Comparison of ENCODE assay signal across 8 cellular contexts in genomic region chr4:42371306-42372063, GRCh38. TPM values are rescaled to one million over a fixed set of nuclear protein-coding genes. Genes with fewer than 3 reads are reported as not detected.
A peak's percentile ranks its signal among the peaks of the same experiment; 100 is the strongest.
DNase-seq lines count a peak whose midpoint lies in the region; ATAC-seq and TF ChIP-seq lines count a peak whose summit lies in the region.

No MANE protein-coding gene starts in this region.

- 53 to 54% (median 54%) methylated on average over 2 of the region's 2 CpGs for WGBS in psoas muscle, 3 donors

- TF ChIP-seq CTCF in RWPE1 (conservative IDR thresholded peaks at IDR 0.05; ENCODE audit: low read depth) (peak; percentile 63), psoas muscle (IDR thresholded peaks at IDR 0.05) (peak; percentile 41)

- no peak overlapping the region for H3K4me3 ChIP-seq in psoas muscle

- intact Hi-C loops in activated CD4-positive, alpha-beta T cell treated with anti-CD3 and anti-CD28 coated beads, Interleukin-2, amount 10 ng/mL, durations not matched to agents 24 days and 14 days (cut with micrococcal nuclease) = loop anchor here (2.0 to 5.0 kb wide), 2 partner anchors 147 to 496 kb away; no protein-coding TSS in a partner anchor
- intact Hi-C loops in psoas muscle (cut with DNase I) = loop anchor here (5.0 kb wide), 2 partner anchors 146 to 151 kb away; no protein-coding TSS in a partner anchor

- no peaks in the 10 kb centered on the region for H3K4me1 ChIP-seq in psoas muscle

- H3K36me3 Mint-ChIP-seq in activated CD4-positive, alpha-beta T cell treated with anti-CD3 and anti-CD28 coated beads, Interleukin-2, amount 10 ng/mL, durations not matched to agents 24 days and 14 days (ENCODE audit: low read depth) = no peaks in the 10 kb centered on the region

- DNase-seq in activated CD4-positive, alpha-beta T cell treated with anti-CD3 and anti-CD28 coated beads, Interleukin-2, amount 10 ng/mL, durations not matched to agents 24 days and 14 days = peak; percentile 59
- no peak for DNase-seq in activated CD4-positive, alpha-beta T cell treated with anti-CD3 and anti-CD28 coated beads for 4 hours
- DNase-seq in RWPE1 (ENCODE audit: low spot score) = peak; percentile 20
- DNase-seq in fibroblast of peridontal ligament (ENCODE audit: extremely low read depth) = peak; percentile 68
- no peak for DNase-seq in psoas muscle
- no peak for DNase-seq in DMS79 (lab: John Stamatoyannopoulos, UW)

- no peaks in the 10 kb centered on the region for H3K9me3 ChIP-seq in psoas muscle

- no peak overlapping the region for H3K4me3 Mint-ChIP-seq in activated CD4-positive, alpha-beta T cell treated with anti-CD3 and anti-CD28 coated beads, Interleukin-2, amount 10 ng/mL, durations not matched to agents 24 days and 14 days

- ATAC-seq in HG03108 (IDR thresholded peaks at IDR 0.05; ENCODE audit: unreplicated experiment) (peak; percentile 66), psoas muscle (no peak), GM18909 (IDR thresholded peaks at IDR 0.05; ENCODE audit: poor library complexity, unreplicated experiment) (no peak)

- no peaks in the 10 kb centered on the region for H3K36me3 ChIP-seq in psoas muscle (ENCODE audit: insufficient read depth in 1 of 2, low read depth in 1 of 2)

- H3K27ac Mint-ChIP-seq in activated CD4-positive, alpha-beta T cell treated with anti-CD3 and anti-CD28 coated beads, Interleukin-2, amount 10 ng/mL, durations not matched to agents 24 days and 14 days = no peak overlapping the region

- H3K27ac ChIP-seq in RWPE1 = no peak overlapping the region
- no peak overlapping the region for H3K27ac ChIP-seq in psoas muscle

- POLR2A ChIA-PET in RWPE1 (lab: Yijun Ruan, JAX; ENCODE audit: low non-redundant PET) = interaction anchor here (0.7 kb wide), 1 partner anchor 87 kb away, joined by 3 read pairs; no protein-coding TSS in a partner anchor

- CTCF ChIA-PET in RWPE1 (lab: Yijun Ruan, JAX) = interaction anchor here (0.6 to 1.3 kb wide), 10 partner anchors 9 to 936 kb away, joined by 3 to 14 read pairs (median 4); no protein-coding TSS in a partner anchor

- no peaks in the 10 kb centered on the region for H3K4me1 Mint-ChIP-seq in activated CD4-positive, alpha-beta T cell treated with anti-CD3 and anti-CD28 coated beads, Interleukin-2, amount 10 ng/mL, durations not matched to agents 24 days and 14 days

- no peaks in the 10 kb centered on the region for H3K9me3 Mint-ChIP-seq in activated CD4-positive, alpha-beta T cell treated with anti-CD3 and anti-CD28 coated beads, Interleukin-2, amount 10 ng/mL, durations not matched to agents 24 days and 14 days

- peaks cover 7% of the 10 kb centered on the region for H3K27me3 Mint-ChIP-seq in activated CD4-positive, alpha-beta T cell treated with anti-CD3 and anti-CD28 coated beads, Interleukin-2, amount 10 ng/mL, durations not matched to agents 24 days and 14 days

- H3K27me3 ChIP-seq in psoas muscle (ENCODE audit: insufficient read depth in 3 of 3, low read length in 2 of 3) = no peaks in the 10 kb centered on the region

RNA-seq across cellular contexts. Expression of gene SHISA3, which starts 25.8 kb away (rescaled TPM):
- total RNA-seq in activated CD4-positive, alpha-beta T cell treated with anti-CD3 and anti-CD28 coated beads, Interleukin-2, amount 10 ng/mL, durations not matched to agents 24 days and 14 days = 0.09 and 0.23 TPM in 2 replicates
- total RNA-seq in psoas muscle = under 1 TPM in 3 of 4 donors, not detected in 1; 0.36 to 0.90 (median 0.54) TPM
- 1 to 10 TPM in 1 of 3 donors, under 1 TPM in 2; 0.35 to 1.5 (median 0.74) TPM for polyA plus RNA-seq in psoas muscle

Comparison
In these comparisons a context has a peak if more than half of its experiments do, and no peak if none do; other contexts are left out.
1. DNase-seq: peak in activated CD4-positive, alpha-beta T cell treated with anti-CD3 and anti-CD28 coated beads, Interleukin-2, amount 10 ng/mL, durations not matched to agents 24 days and 14 days (single experiment), RWPE1 (single experiment) and fibroblast of peridontal ligament (single experiment); none in activated CD4-positive, alpha-beta T cell treated with anti-CD3 and anti-CD28 coated beads for 4 hours (0 of 2), psoas muscle (0 of 2) and DMS79 (single experiment).